ENCODE assay signal across 8 cellular contexts in the genomic region with DNA sequence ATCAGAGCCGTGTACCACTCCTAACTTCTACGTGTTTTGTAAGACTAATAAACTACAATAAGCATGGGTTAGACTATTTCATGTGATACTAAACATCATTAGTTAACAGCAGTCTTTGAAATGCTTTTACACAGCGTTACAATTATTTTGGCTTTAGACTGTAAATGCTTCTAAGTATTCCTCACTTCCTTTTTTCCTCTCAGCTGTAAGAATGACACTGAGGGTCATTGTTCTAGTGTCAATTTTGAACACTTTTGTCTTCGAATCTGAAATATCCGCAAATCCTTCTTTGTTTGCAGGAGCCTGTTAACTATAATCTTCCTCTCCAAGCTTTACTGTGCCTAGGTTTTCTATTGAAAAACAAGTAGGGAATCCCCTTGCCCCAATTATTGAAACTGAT. TPM values are rescaled to one million over a fixed set of nuclear protein-coding genes. Genes with fewer than 3 reads are reported as not detected.
DNase-seq lines count a peak whose midpoint lies in the region; ATAC-seq and TF ChIP-seq lines count a peak whose summit lies in the region.

No MANE protein-coding gene starts in this region.

- no peak for ATAC-seq in activated T-cell treated with anti-CD3 and anti-CD28 coated beads, Interleukin-2, amount 50 U/mL, for 4 hours
- ATAC-seq in GM19035 (IDR thresholded peaks at IDR 0.05; ENCODE audit: unreplicated experiment) (no peak), omental fat pad (ENCODE audit: low FRiP score) (no peak)

- peaks cover 31% of the 10 kb centered on the region for H3K4me1 Mint-ChIP-seq in activated T-cell treated with anti-CD3 and anti-CD28 coated beads, Interleukin-2, amount 50 U/mL, for 4 hours (ENCODE audit: low read depth)

- in situ Hi-C loops in SK-MEL-5 (cut with HindIII; ENCODE audit: low pct_unique_long_range_greater_than_20kb, low sequenced_read_pairs): no loop called here

- peak overlapping the region; percentile 74 to 88 for H3K4me3 ChIP-seq in foreskin fibroblast (ENCODE audit: low read depth in 1 of 2, low read length in 2 of 2)

- TF ChIP-seq CTCF in foreskin fibroblast (IDR thresholded peaks at IDR 0.05; ENCODE audit: low read depth, low read length) (no peak), omental fat pad (IDR thresholded peaks at IDR 0.05) (no peak)

- peak overlapping the region; percentile 91 for H3K4me3 Mint-ChIP-seq in activated T-cell treated with anti-CD3 and anti-CD28 coated beads, Interleukin-2, amount 50 U/mL, for 4 hours

- H3K9me3 Mint-ChIP-seq in activated T-cell treated with anti-CD3 and anti-CD28 coated beads, Interleukin-2, amount 50 U/mL, for 4 hours: no peaks in the 10 kb centered on the region

- DNase-seq in activated T-cell treated with anti-CD3 and anti-CD28 coated beads, Interleukin-2, amount 50 U/mL, for 4 hours: no peak
- DNase-seq in activated T-cell treated with anti-CD3 and anti-CD28 coated beads for 4 hours (no peak), SK-MEL-5 (ENCODE audit: low read depth, low spot score) (peak; percentile 10), foreskin fibroblast (no peak), superior temporal gyrus (ENCODE audit: extremely low spot score) (peak; percentile 31), NCI-H1930 (lab: John Stamatoyannopoulos, UW) (no peak), omental fat pad (ENCODE audit: low spot score) (no peak)

- H3K36me3 Mint-ChIP-seq in activated T-cell treated with anti-CD3 and anti-CD28 coated beads, Interleukin-2, amount 50 U/mL, for 4 hours (ENCODE audit: insufficient read depth): peaks cover 14% of the 10 kb centered on the region

- H3K27me3 Mint-ChIP-seq in activated T-cell treated with anti-CD3 and anti-CD28 coated beads, Interleukin-2, amount 50 U/mL, for 4 hours (ENCODE audit: low read depth): no peaks in the 10 kb centered on the region

RNA-seq across cellular contexts. Expression of a gene that starts 1.5 kb away (rescaled TPM):
- total RNA-seq in activated T-cell treated with anti-CD3 and anti-CD28 coated beads, Interleukin-2, amount 50 U/mL, for 4 hours: 100 to 1,000 TPM; 229 to 243 (median 239) TPM
- total RNA-seq in SK-MEL-5 (2014; rRNA removed; shearing (Covaris generic)): 115 and 142 TPM in 2 replicates
- polyA plus RNA-seq in SK-MEL-5 (2015; cell fraction: cytosol; rRNA removed): 58.1 and 69.9 TPM in 2 replicates
- polyA plus RNA-seq in SK-MEL-5 (2015; cell fraction: nucleus; rRNA removed): 124 and 167 TPM in 2 replicates
- total RNA-seq in omental fat pad: 100 to 1,000 TPM in 1 of 4 donors, 10 to 100 TPM in 3; 64.0 to 165 (median 82.4) TPM

RNA-seq across cellular contexts. Expression of a gene that starts 1.7 kb away (rescaled TPM):
- 10 to 100 TPM; 17.8 to 22.3 (median 19.5) TPM for total RNA-seq in activated T-cell treated with anti-CD3 and anti-CD28 coated beads, Interleukin-2, amount 50 U/mL, for 4 hours
- 18.9 and 22.5 TPM in 2 replicates for total RNA-seq in SK-MEL-5 (2014; rRNA removed; shearing (Covaris generic))
- polyA plus RNA-seq in SK-MEL-5 (2015; cell fraction: cytosol; rRNA removed): 10.8 and 12.2 TPM in 2 replicates
- 11.8 and 16.0 TPM in 2 replicates for polyA plus RNA-seq in SK-MEL-5 (2015; cell fraction: nucleus; rRNA removed)
- 10 to 100 TPM; 19.2 to 44.6 (median 21.9) TPM for total RNA-seq in omental fat pad

Comparison
In these comparisons a context has a peak if more than half of its experiments do, and no peak if none do; other contexts are left out.
1. DNase-seq: peak in SK-MEL-5 (single experiment) and superior temporal gyrus (single experiment); none in activated T-cell treated with anti-CD3 and anti-CD28 coated beads, Interleukin-2, amount 50 U/mL, for 4 hours (single experiment), activated T-cell treated with anti-CD3 and anti-CD28 coated beads for 4 hours (single experiment), foreskin fibroblast (0 of 2), NCI-H1930 (0 of 2) and omental fat pad (single experiment).